14 cellular contexts compared by ENCODE assay signal in the genomic region with DNA sequence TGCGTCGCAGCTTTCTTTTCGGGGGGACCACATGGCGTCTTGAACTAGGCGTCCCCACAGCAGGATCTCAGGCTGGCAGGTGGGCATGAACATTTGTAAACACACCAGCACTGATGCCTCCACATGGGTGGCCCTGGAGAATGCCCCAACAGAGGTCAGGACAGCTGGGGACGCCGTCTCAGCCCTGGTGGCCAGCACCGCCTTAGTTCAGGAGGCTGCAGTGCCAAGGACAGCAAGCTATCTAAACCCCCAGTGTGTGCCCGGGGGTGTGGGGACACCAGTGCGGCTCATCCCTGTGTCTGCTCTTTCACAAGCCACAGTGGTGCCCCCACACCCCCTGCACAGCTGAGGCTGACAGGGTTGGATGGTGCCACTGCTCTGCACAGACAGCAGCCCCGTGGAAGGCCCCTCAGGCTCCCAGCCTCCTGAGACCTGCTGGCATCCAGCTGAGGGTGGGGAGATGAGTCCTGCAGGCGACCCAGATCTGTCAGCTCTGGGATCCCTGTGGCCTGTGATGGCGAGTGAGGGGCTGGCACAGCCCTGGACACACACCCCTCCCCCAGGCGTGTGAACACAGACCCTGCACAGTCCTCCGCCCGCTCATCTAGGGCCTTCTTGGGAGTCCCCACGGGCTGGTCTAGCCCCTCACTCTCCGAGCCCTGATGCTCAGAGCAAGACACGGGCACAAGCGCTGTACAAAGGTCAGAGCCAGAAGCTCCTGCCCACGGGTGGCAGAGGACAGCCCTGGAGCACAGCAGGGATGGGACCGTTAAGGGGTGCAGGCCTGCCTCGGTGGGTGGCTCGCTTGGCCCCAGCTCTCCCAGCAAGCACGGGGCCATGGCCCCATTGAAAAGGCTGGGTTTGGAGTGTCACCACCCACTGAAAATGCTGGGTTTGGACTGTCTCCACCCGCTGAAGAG. TPM values are rescaled to one million over a fixed set of nuclear protein-coding genes. Genes with fewer than 3 reads are reported as not detected.
DNase-seq lines count a peak whose midpoint lies in the region; ATAC-seq, FAIRE-seq and TF ChIP-seq lines count a peak whose summit lies in the region.
"Had no signal": no experiment of that assay in that cellular context is flagged by ENCODE, and none has a peak within 500 bp of the region (broad histone marks: within the 10 kb centered on the region; RNA-seq: fewer than 3 reads in every experiment).

No MANE protein-coding gene starts in this region.

- H2AFZ ChIP-seq in DND-41 (ENCODE audit: low read depth, low read length), result no peak overlapping the region
- no peak overlapping the region for H2AFZ ChIP-seq in GM12878 (ENCODE audit: control insufficient read depth, low read depth, low read length)

- H3K27me3 ChIP-seq in DND-41 (ENCODE audit: insufficient read depth, low read length, poor library complexity) (no peaks in the 10 kb centered on the region), GM12878 (replicated peaks in 1 of 2; ENCODE audit: control insufficient read depth in 2 of 2, insufficient read depth in 2 of 2, low read length in 1 of 2) (no peaks in the 10 kb centered on the region; a peak in 2 of 4 replicates)

- H3K36me3 ChIP-seq in DND-41 (ENCODE audit: insufficient read depth, low read length), result peaks cover 49% of the 10 kb centered on the region
- peaks cover 0 to 9% of the 10 kb centered on the region in 2 experiments; a peak in 2 of 4 replicates for H3K36me3 ChIP-seq in GM12878 (ENCODE audit: control insufficient read depth in 2 of 2, insufficient read depth in 2 of 2, low read length in 1 of 2)

- TF ChIP-seq POLR2A in GM12878 (IDR thresholded peaks at IDR 0.05; ENCODE audit: low read depth, low read length), result peak; percentile 57; the same call in 1 of the 2 replicates

- POLR2A ChIA-PET in GM12878 (lab: Charles Lee), result no interaction called here
- POLR2A ChIA-PET in naive thymus-derived CD8-positive, alpha-beta T cell (lab: Charles Lee), result interaction anchor here (1.0 to 1.7 kb wide), 3 partner anchors 11 to 28 kb away, joined by 3 to 7 read pairs (median 4); a partner anchor contains a TSS

- no peak overlapping the region for H3K27ac ChIP-seq in DND-41 (ENCODE audit: low read length)
- no peak overlapping the region for H3K27ac ChIP-seq in GM12878 (ENCODE audit: control insufficient read depth, insufficient read depth)

- in situ Hi-C loops in GM12878 (cut with MboI), result no loop called here

- peak; percentile 19 for DNase-seq in left cardiac atrium
- DNase-seq in Right ventricle myocardium superior, result no peak
- no peak for DNase-seq in DND-41
- no peak for DNase-seq in GM12878 (ENCODE audit: low read depth, low spot score)
- DNase-seq in retina, result peak; percentile 95
- no peak for DNase-seq in naive thymus-derived CD8-positive, alpha-beta T cell
- DNase-seq in NCI-H82 treated with DMSO at 0.1 percent for 48 hours (lab: John Stamatoyannopoulos, UW; ENCODE audit: unreplicated experiment), result no peak
- DNase-seq: NCI-H1930, NCI-H446, NCI-H526 treated with DMSO at 0.1 percent for 48 hours, SIG-M5 had no signal

- TF ChIP-seq EP300 in GM12878 (IDR thresholded peaks at IDR 0.05; ENCODE audit: borderline replicate concordance in 1 of 2, control insufficient read depth in 1 of 2, low read depth in 2 of 2, low read length in 2 of 2), result no peak

- H3K27me3 Mint-ChIP-seq in naive thymus-derived CD8-positive, alpha-beta T cell, result peaks cover 3 to 27% (median 8%) of the 10 kb centered on the region in 5 donors

- H3K4me1 ChIP-seq in DND-41 (ENCODE audit: insufficient read depth, low read length) (no peaks in the 10 kb centered on the region), GM12878 (ENCODE audit: control insufficient read depth, insufficient read depth, low read length) (no peaks in the 10 kb centered on the region)

- peak overlapping the region in 1 of 10 donors; percentile 21 for H3K27ac Mint-ChIP-seq in naive thymus-derived CD8-positive, alpha-beta T cell
- H3K27ac Mint-ChIP-seq: CD14-positive monocyte had no signal

- FAIRE-seq in GM12878 (lab: Jason Lieb, UNC), result no peak
- FAIRE-seq: GM12891 had no signal

- SMC1A ChIA-PET in GM12878 (lab: Charles Lee; ENCODE audit: uncharacterized antibody, unreplicated experiment), result interaction anchor here (0.5 kb wide), 1 partner anchor 9 kb away, joined by 3 read pairs; no protein-coding TSS in a partner anchor

- H3K4me3 ChIP-seq in DND-41 (ENCODE audit: low read depth in 1 of 2, low read length in 2 of 2) (no peak overlapping the region), GM12878 (no peak overlapping the region)

- 81% methylated on average over 26 of the region's 26 CpGs for WGBS in GM12878 (ENCODE audit: insufficient coverage, insufficient replicate concordance, low lambda C conversion rate, missing lambda C conversion rate)

- H3K4me1 Mint-ChIP-seq in naive thymus-derived CD8-positive, alpha-beta T cell, result peaks cover 0 to 5% (median 2%) of the 10 kb centered on the region in 4 donors

- RAD21 ChIA-PET in GM12878 (lab: Charles Lee; ENCODE audit: unreplicated experiment), result interaction anchor here (0.7 kb wide), 1 partner anchor 245 kb away, joined by 3 read pairs; no protein-coding TSS in a partner anchor

- no peaks in the 10 kb centered on the region for H3K9me3 ChIP-seq in DND-41 (ENCODE audit: insufficient read depth, low read length, severe bottlenecking)
- H3K9me3 ChIP-seq in GM12878 (replicated peaks; ENCODE audit: control insufficient read depth, insufficient read depth, low read length), result no peaks in the 10 kb centered on the region

- peaks cover 0 to 7% (median 3%) of the 10 kb centered on the region in 3 donors for H3K36me3 Mint-ChIP-seq in naive thymus-derived CD8-positive, alpha-beta T cell

- H3K9ac ChIP-seq in DND-41 (ENCODE audit: low read depth, low read length), result no peak overlapping the region
- no peak overlapping the region for H3K9ac ChIP-seq in GM12878 (ENCODE audit: control insufficient read depth, insufficient read depth, low read length)

- TF ChIP-seq RAD21 in GM12878 (IDR thresholded peaks at IDR 0.05; ENCODE audit: insufficient read depth, low read depth, low read length), result no peak

- peaks cover 26% of the 10 kb centered on the region for H4K20me1 ChIP-seq in DND-41 (ENCODE audit: insufficient read depth, low read length)
- no peaks in the 10 kb centered on the region for H4K20me1 ChIP-seq in GM12878 (ENCODE audit: control insufficient read depth, insufficient read depth)

- no peaks in the 10 kb centered on the region for H3K9me3 Mint-ChIP-seq in naive thymus-derived CD8-positive, alpha-beta T cell

- ATAC-seq in left cardiac atrium, result no peak
- ATAC-seq in Right ventricle myocardium superior (ENCODE audit: poor library complexity), result no peak
- peak; percentile 10; the same call in 1 of the 3 replicates for ATAC-seq in DND-41 (ENCODE audit: insufficient read depth, low read depth)
- ATAC-seq in GM12878, result no peak
- ATAC-seq in HG02571 (IDR thresholded peaks at IDR 0.05; ENCODE audit: unreplicated experiment), result no peak
- ATAC-seq in naive thymus-derived CD8-positive, alpha-beta T cell, result no peak

- H3K4me2 ChIP-seq in DND-41 (ENCODE audit: insufficient read depth, low read length) (no peak overlapping the region), GM12878 (ENCODE audit: control insufficient read depth, insufficient read depth) (no peak overlapping the region)

- intact Hi-C loops in left cardiac atrium (cut with DNase I) (no loop called here), Right ventricle myocardium superior (cut with DNase I) (no loop called here), GM12878 (cut with micrococcal nuclease; ENCODE audit: unreplicated experiment) (no loop called here)

- TF ChIP-seq CTCF in DND-41 (IDR thresholded peaks at IDR 0.05; ENCODE audit: borderline replicate concordance, extremely low read depth, low read length, poor library complexity, severe bottlenecking) (no peak), GM12878 (IDR thresholded peaks at IDR 0.05 in 2 of 3, conservative IDR thresholded peaks at IDR 0.05 in 1 of 3; ENCODE audit: control insufficient read depth in 2 of 3, extremely low read depth in 1 of 3, insufficient read depth in 1 of 3, low read depth in 3 of 3, low read length in 3 of 3) (no peak)

- H3K79me2 ChIP-seq in DND-41 (ENCODE audit: insufficient read depth, low read length), result no peaks in the 10 kb centered on the region
- no peaks in the 10 kb centered on the region for H3K79me2 ChIP-seq in GM12878 (ENCODE audit: control insufficient read depth, insufficient read depth, low read length)

- H3K4me3 Mint-ChIP-seq in naive thymus-derived CD8-positive, alpha-beta T cell, result no peak overlapping the region

- CTCF ChIA-PET in GM12878 (lab: Yijun Ruan, JAX), result interaction anchor here (1.5 to 2.2 kb wide), 2 partner anchors 20 to 54 kb away, joined by 4 to 5 read pairs; no protein-coding TSS in a partner anchor

- no TSS peak for BruUV-seq in GM12878 (replicated peaks; lab: Mats Ljungman, UMichigan)

RNA-seq across cellular contexts. Expression of a gene that starts 10.7 kb away (rescaled TPM):
- total RNA-seq in left cardiac atrium (under 1 TPM; 0.38 to 0.39 TPM), Right ventricle myocardium superior (0.19 TPM), GM12878 (2014; rRNA removed) (1.2 and 1.8 TPM in 2 replicates), GM12878 (2014; rRNA removed; fragmentation: Illumina TruSeq; extraction: Trizol) (0.14 and 0.58 TPM in 2 replicates), GM12878 (2021) (2.1 and 2.7 TPM in 2 replicates)
- 19.6 and 21.4 TPM in 2 replicates for total RNA-seq in GM12878 (2013; cell fraction: nucleolus; rRNA removed)
- polyA plus RNA-seq in GM12878 (2011; ENCODE audit: low read depth), result not detected
- polyA plus RNA-seq in GM12878 (2011; rRNA removed) (0.29 and 0.65 TPM in 2 replicates), GM12878 (2014; fragmentation: Illumina TruSeq; extraction: Trizol) (0.19 and 0.24 TPM in 2 replicates), GM12878 (2014; fragmentation: Nextera tagmentation; extraction: Ambion mirVana) (not detected), GM12878 (2014; rRNA removed) (1.9 and 2.0 TPM in 2 replicates), GM12878 (2016; fragmentation: Nextera tagmentation; extraction: Ambion mirVana) (under 1 TPM in 1 of 2 experiments, not detected in 1; 0.12 TPM)
- polyA plus RNA-seq in GM12878 (2011; cell fraction: cytosol; rRNA removed), result 0.69 and 1.0 TPM in 2 replicates
- polyA plus RNA-seq in GM12878 (2011; cell fraction: nucleus; rRNA removed), result 6.3 and 7.2 TPM in 2 replicates
- polyA plus RNA-seq in GM12878 (2012), result 1.5 and 1.6 TPM in 2 replicates
- polyA minus RNA-seq in GM12878 (2011; rRNA and poly(A)+ RNA removed), result 0.44 and 2.2 TPM in 2 replicates
- polyA minus RNA-seq in GM12878 (2011; cell fraction: cytosol; rRNA and poly(A)+ RNA removed), result 0.80 and 1.0 TPM in 2 replicates
- 3.7 and 4.2 TPM in 2 replicates for polyA minus RNA-seq in GM12878 (2011; cell fraction: nucleus; rRNA and poly(A)+ RNA removed)
- 1 to 10 TPM in 1 of 2 experiments, under 1 TPM in 1; 0.96 to 2.0 TPM for total RNA-seq in naive thymus-derived CD8-positive, alpha-beta T cell
- polyA plus RNA-seq in naive thymus-derived CD8-positive, alpha-beta T cell, result not detected
- polyA plus RNA-seq: CD14-positive monocyte had no signal

RNA-seq across cellular contexts. Expression of a gene that starts 13.2 kb away (rescaled TPM):
- total RNA-seq in left cardiac atrium (10 to 100 TPM; 11.6 to 15.7 TPM), Right ventricle myocardium superior (13.0 TPM), GM12878 (2014; rRNA removed) (25.1 and 25.8 TPM in 2 replicates), GM12878 (2014; rRNA removed; fragmentation: Illumina TruSeq; extraction: Trizol) (8.1 and 12.2 TPM in 2 replicates), GM12878 (2021) (39.6 and 46.2 TPM in 2 replicates)
- total RNA-seq in GM12878 (2013; cell fraction: nucleolus; rRNA removed), result 86.7 and 99.0 TPM in 2 replicates
- 6.6 TPM for polyA plus RNA-seq in GM12878 (2011; ENCODE audit: low read depth)
- polyA plus RNA-seq in GM12878 (2011; rRNA removed) (3.4 and 8.1 TPM in 2 replicates), GM12878 (2014; fragmentation: Illumina TruSeq; extraction: Trizol) (1.4 and 5.2 TPM in 2 replicates), GM12878 (2014; fragmentation: Nextera tagmentation; extraction: Ambion mirVana) (under 1 TPM; 0.11 to 0.49 TPM), GM12878 (2014; rRNA removed) (34.4 and 39.8 TPM in 2 replicates), GM12878 (2016; fragmentation: Nextera tagmentation; extraction: Ambion mirVana) (10 to 100 TPM; 22.0 to 26.8 TPM)
- 16.4 and 25.8 TPM in 2 replicates for polyA plus RNA-seq in GM12878 (2011; cell fraction: cytosol; rRNA removed)
- polyA plus RNA-seq in GM12878 (2011; cell fraction: nucleus; rRNA removed), result 52.4 and 74.0 TPM in 2 replicates
- 16.2 and 18.9 TPM in 2 replicates for polyA plus RNA-seq in GM12878 (2012)
- 8.9 and 32.2 TPM in 2 replicates for polyA minus RNA-seq in GM12878 (2011; rRNA and poly(A)+ RNA removed)
- 13.6 and 14.8 TPM in 2 replicates for polyA minus RNA-seq in GM12878 (2011; cell fraction: cytosol; rRNA and poly(A)+ RNA removed)
- polyA minus RNA-seq in GM12878 (2011; cell fraction: nucleus; rRNA and poly(A)+ RNA removed), result 36.3 and 44.7 TPM in 2 replicates
- total RNA-seq in naive thymus-derived CD8-positive, alpha-beta T cell, result 10 to 100 TPM; 52.5 to 55.9 TPM
- polyA plus RNA-seq in naive thymus-derived CD8-positive, alpha-beta T cell, result 10 to 100 TPM in 2 of 3 donors, 1 to 10 TPM in 1; 9.1 to 17.4 (median 11.7) TPM

RNA-seq across cellular contexts. Expression of a gene that starts 26.3 kb away (rescaled TPM):
- total RNA-seq in left cardiac atrium, result 1,000 to 10,000 TPM in 1 of 2 donors, 100 to 1,000 TPM in 1; 663 to 1,095 TPM
- 369 TPM for total RNA-seq in Right ventricle myocardium superior
- total RNA-seq in GM12878 (2013; cell fraction: nucleolus; rRNA removed), result 961 and 1,180 TPM in 2 replicates
- 5,146 and 5,299 TPM in 2 replicates for total RNA-seq in GM12878 (2014; rRNA removed)
- 2,069 and 2,477 TPM in 2 replicates for total RNA-seq in GM12878 (2014; rRNA removed; fragmentation: Illumina TruSeq; extraction: Trizol)
- total RNA-seq in GM12878 (2021), result 5,806 and 6,105 TPM in 2 replicates
- 2,827 TPM for polyA plus RNA-seq in GM12878 (2011; ENCODE audit: low read depth)
- polyA plus RNA-seq in GM12878 (2011; rRNA removed), result 466 and 810 TPM in 2 replicates
- 2,470 and 3,258 TPM in 2 replicates for polyA plus RNA-seq in GM12878 (2011; cell fraction: cytosol; rRNA removed)
- polyA plus RNA-seq in GM12878 (2011; cell fraction: nucleus; rRNA removed), result 3,407 and 5,928 TPM in 2 replicates
- 4,353 and 5,466 TPM in 2 replicates for polyA plus RNA-seq in GM12878 (2012)
- 1,415 and 2,801 TPM in 2 replicates for polyA plus RNA-seq in GM12878 (2014; fragmentation: Illumina TruSeq; extraction: Trizol)
- 1,000 to 10,000 TPM in 1 of 2 experiments, 100 to 1,000 TPM in 1; 969 to 1,906 TPM for polyA plus RNA-seq in GM12878 (2014; fragmentation: Nextera tagmentation; extraction: Ambion mirVana)
- 4,499 and 5,417 TPM in 2 replicates for polyA plus RNA-seq in GM12878 (2014; rRNA removed)
- 1,000 to 10,000 TPM; 4,621 to 4,893 TPM for polyA plus RNA-seq in GM12878 (2016; fragmentation: Nextera tagmentation; extraction: Ambion mirVana)
- polyA minus RNA-seq in GM12878 (2011; rRNA and poly(A)+ RNA removed), result 709 and 994 TPM in 2 replicates
- 871 and 986 TPM in 2 replicates for polyA minus RNA-seq in GM12878 (2011; cell fraction: cytosol; rRNA and poly(A)+ RNA removed)
- 602 and 1,073 TPM in 2 replicates for polyA minus RNA-seq in GM12878 (2011; cell fraction: nucleus; rRNA and poly(A)+ RNA removed)
- total RNA-seq in naive thymus-derived CD8-positive, alpha-beta T cell, result 1,000 to 10,000 TPM; 1,189 to 1,230 TPM
- polyA plus RNA-seq in naive thymus-derived CD8-positive, alpha-beta T cell, result 1,000 to 10,000 TPM; 1,334 to 1,669 (median 1,595) TPM

Comparison
In these comparisons a context has a peak if more than half of its experiments do, and no peak if none do; other contexts are left out.
1. DNase-seq: peak in left cardiac atrium (single experiment) and retina (single experiment); none in Right ventricle myocardium superior (single experiment), DND-41 (single experiment), GM12878 (single experiment), naive thymus-derived CD8-positive, alpha-beta T cell (0 of 10) and NCI-H82 treated with DMSO at 0.1 percent for 48 hours (single experiment).